In the genomic region with DNA sequence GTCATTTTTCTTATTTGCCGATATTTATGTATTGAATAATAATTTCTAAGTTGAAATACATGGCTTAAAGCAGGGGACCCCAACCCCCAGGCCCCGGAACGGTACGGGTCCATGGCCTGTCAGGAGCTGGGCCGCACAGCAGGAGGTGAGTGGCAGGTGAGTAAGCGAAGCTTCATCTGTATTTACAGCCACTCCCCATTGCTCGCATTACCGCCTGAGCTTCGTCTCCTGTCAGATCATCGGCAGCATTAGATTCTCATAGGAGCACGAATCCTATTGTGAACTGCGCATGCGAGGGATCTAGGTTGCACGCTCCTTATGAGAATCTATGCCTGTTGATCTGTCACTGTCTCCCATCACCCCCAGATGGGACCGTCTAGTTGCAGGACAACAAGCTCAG, we compare ENCODE assay signal across 1 cellular context.
TF ChIP-seq lines count a peak whose summit lies in the region.

No MANE protein-coding gene starts in this region.

TF ChIP-seq in WTC11, 78 proteins besides CTCF, POLR2A, EP300 and RAD21 (continued from another document):
- TF ChIP-seq, protein P1, sequence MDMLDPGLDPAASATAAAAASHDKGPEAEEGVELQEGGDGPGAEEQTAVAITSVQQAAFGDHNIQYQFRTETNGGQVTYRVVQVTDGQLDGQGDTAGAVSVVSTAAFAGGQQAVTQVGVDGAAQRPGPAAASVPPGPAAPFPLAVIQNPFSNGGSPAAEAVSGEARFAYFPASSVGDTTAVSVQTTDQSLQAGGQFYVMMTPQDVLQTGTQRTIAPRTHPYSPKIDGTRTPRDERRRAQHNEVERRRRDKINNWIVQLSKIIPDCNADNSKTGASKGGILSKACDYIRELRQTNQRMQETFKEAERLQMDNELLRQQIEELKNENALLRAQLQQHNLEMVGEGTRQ (CRISPR knock-in tag; IDR thresholded peaks at IDR 0.05), result no peak
- no peak for TF ChIP-seq ZNF396 (CRISPR knock-in tag; IDR thresholded peaks at IDR 0.05; ENCODE audit: borderline replicate concordance)
- TF ChIP-seq ZNF671 (CRISPR knock-in tag; IDR thresholded peaks at IDR 0.05), result no peak
- TF ChIP-seq FOXP1 (CRISPR knock-in tag; IDR thresholded peaks at IDR 0.05; ENCODE audit: borderline replicate concordance), result no peak
TF ChIP-seq in WTC11: peak in this region for 0.
